In genomic region chr16:65234721-65235320, GRCh38 we compare ENCODE assay signal across 6 cellular contexts.
A peak's percentile ranks its signal among the peaks of the same experiment; 100 is the strongest.
DNase-seq lines count a peak whose midpoint lies in the region; ATAC-seq, FAIRE-seq and TF ChIP-seq lines count a peak whose summit lies in the region.
"Not testable (repeated sequence)": the region's sequence is repeated elsewhere in the genome, so short reads cannot be mapped to it uniquely, and the experiment has no call there.

No MANE protein-coding gene starts in this region.

- peaks cover 56% of the 10 kb centered on the region for H3K36me3 Mint-ChIP-seq in GM23338 (ENCODE audit: low read depth)
- H3K36me3 Mint-ChIP-seq in nephron progenitor cell (ENCODE audit: low read depth): not testable (repeated sequence)

- WGBS in H1 (ENCODE audit: extremely low coverage in 1 of 2, insufficient coverage in 1 of 2, insufficient read length in 1 of 2, insufficient replicate concordance in 2 of 2, low coverage in 1 of 2, low lambda C conversion rate in 2 of 2, missing lambda C conversion rate in 1 of 2), 2 experiments: 2% methylated on average over 16 of the region's 16 CpGs; no CpG with 5 or more reads in 1 of the 2 experiments
- WGBS in iPS DF 6.9 (ENCODE audit: insufficient coverage, insufficient read length): no CpG with 5 or more reads among the region's 16 CpGs

- CTCF ChIA-PET in H1 (lab: Charles Lee; ENCODE audit: partially characterized antibody): not testable (repeated sequence)

- H3K79me1 ChIP-seq in H1 (ENCODE audit: low read depth, low read length): not testable (repeated sequence)

- not testable (repeated sequence) for H3K9me3 Mint-ChIP-seq in GM23338, nephron progenitor cell

- H3K4me3 Mint-ChIP-seq in GM23338 (peak overlapping the region; percentile 97), nephron progenitor cell (peak overlapping the region; percentile 55)

- H3K79me2 ChIP-seq in GM23338 (replicated peaks; ENCODE audit: insufficient read depth) (peaks cover 47% of the 10 kb centered on the region), H1 (ENCODE audit: control insufficient read depth in 1 of 2, insufficient read depth in 2 of 2, low read length in 2 of 2) (peaks cover 0 to 33% of the 10 kb centered on the region in 2 experiments; a peak in 2 of 4 replicates)

- H3K27ac Mint-ChIP-seq in GM23338 (peak overlapping the region; percentile 98), nephron progenitor cell (peak overlapping the region; percentile 83)

- H4K8ac ChIP-seq in H1 (ENCODE audit: extremely low read depth, insufficient read depth, low read length): not testable (repeated sequence)

- H3K56ac ChIP-seq in H1 (replicated peaks; ENCODE audit: insufficient read length, low read depth, low read length): not testable (repeated sequence)

- not testable (repeated sequence) for TF ChIP-seq CTCF in GM23338 (conservative IDR thresholded peaks at IDR 0.05; ENCODE audit: low read depth in 2 of 2); H1 (IDR thresholded peaks at IDR 0.05; ENCODE audit: control extremely low read depth in 1 of 3, insufficient read depth in 1 of 3, low read depth in 1 of 3, low read length in 3 of 3); nephron progenitor cell (IDR thresholded peaks at IDR 0.05)

- peaks cover 20% of the 10 kb centered on the region for H3K27me3 Mint-ChIP-seq in GM23338 (ENCODE audit: insufficient read depth, low read depth, poor library complexity)
- H3K27me3 Mint-ChIP-seq in nephron progenitor cell (ENCODE audit: low read depth, poor library complexity): not testable (repeated sequence)

- H3K27ac ChIP-seq in GM23338 (ENCODE audit: low read depth): peak overlapping the region; percentile 96
- H3K27ac ChIP-seq in HUES6 (ENCODE audit: low read depth, low read length): peak overlapping the region; percentile 100
- H3K27ac ChIP-seq in H1 (ENCODE audit: low read depth, low read length): peak overlapping the region; percentile 88; the same call in 1 of the 2 replicates
- H3K27ac ChIP-seq in iPS DF 6.9 (ENCODE audit: low read length): not testable (repeated sequence)

- H2BK20ac ChIP-seq in H1 (ENCODE audit: low read length): not testable (repeated sequence)

- H3K4me1 Mint-ChIP-seq in GM23338 (peaks cover 36% of the 10 kb centered on the region), nephron progenitor cell (peaks cover 31% of the 10 kb centered on the region)

- H3K23ac ChIP-seq in H1 (ENCODE audit: insufficient read length): not testable (repeated sequence)

- not testable (repeated sequence) for H3K14ac ChIP-seq in H1 (ENCODE audit: insufficient read length)

- not testable (repeated sequence) for H3K9me2 ChIP-seq in GM23338 (ENCODE audit: insufficient read depth)

- H3F3A ChIP-seq in GM23338 (replicated peaks; ENCODE audit: low read depth): peaks cover 16% of the 10 kb centered on the region; the same call in 1 of the 2 replicates

- H3K4me1 ChIP-seq in GM23338 (ENCODE audit: insufficient read depth); iPS DF 6.9 (ENCODE audit: control insufficient read depth, insufficient read depth, low read length): not testable (repeated sequence)
- peaks cover 16% of the 10 kb centered on the region for H3K4me1 ChIP-seq in HUES6 (ENCODE audit: control insufficient read depth, insufficient read depth, low read length)
- peaks cover 7 to 12% (median 9%) of the 10 kb centered on the region in 4 experiments; a peak in 6 of 7 replicates for H3K4me1 ChIP-seq in H1 (replicated peaks in 1 of 4; ENCODE audit: control insufficient read depth in 3 of 4, insufficient read depth in 4 of 4, low read length in 3 of 4)

- DNase-seq in GM23338 (ENCODE audit: low spot score): peak; percentile 60
- DNase-seq in H1 (ENCODE audit: low read depth in 1 of 2, low spot score in 2 of 2); iPS DF 6.9 (ENCODE audit: low read depth, low spot score); nephron progenitor cell: not testable (repeated sequence)

- H3K9ac ChIP-seq in HUES6 (ENCODE audit: low read length): peak overlapping the region; percentile 99
- H3K9ac ChIP-seq in H1 (replicated peaks in 1 of 4; ENCODE audit: extremely low read depth in 1 of 4, low read depth in 3 of 4, low read length in 3 of 4): peak overlapping the region; percentile 77 to 88 (median 82)

- H4K20me1 ChIP-seq in GM23338 (replicated peaks; ENCODE audit: insufficient read depth); H1 (replicated peaks in 1 of 2; ENCODE audit: control insufficient read depth in 1 of 2, insufficient read depth in 2 of 2, low read length in 2 of 2): not testable (repeated sequence)

- not testable (repeated sequence) for H2AK5ac ChIP-seq in H1 (ENCODE audit: low read depth, low read length)

- peak; percentile 74 for ATAC-seq in GM23338

- peak overlapping the region; percentile 83 for H3K18ac ChIP-seq in H1 (ENCODE audit: extremely low read depth, low read length)

- not testable (repeated sequence) for H3K23me2 ChIP-seq in H1 (ENCODE audit: low read depth, low read length)

- not testable (repeated sequence) for H3K27me3 ChIP-seq in GM23338 (ENCODE audit: insufficient read depth); HUES6 (ENCODE audit: control insufficient read depth, insufficient read depth, low read length); H1 (replicated peaks in 1 of 4; ENCODE audit: control insufficient read depth in 3 of 4, extremely low read depth in 1 of 4, insufficient read depth in 3 of 4, low read length in 3 of 4); iPS DF 6.9 (ENCODE audit: control insufficient read depth, insufficient read depth, low read length)

- H3K4me2 ChIP-seq in GM23338 (peak overlapping the region; percentile 96), H1 (ENCODE audit: insufficient read depth in 1 of 2, low read depth in 2 of 2, low read length in 2 of 2) (peak overlapping the region; percentile 59 to 76)

- peak overlapping the region; percentile 29 for H4K5ac ChIP-seq in H1 (ENCODE audit: insufficient read length, low read depth, low read length)

- H2BK5ac ChIP-seq in H1 (ENCODE audit: low read depth, low read length): peak overlapping the region; percentile 100; the same call in 1 of the 2 replicates

- not testable (repeated sequence) for H2AFZ ChIP-seq in GM23338; H1 (ENCODE audit: low read length)

- not testable (repeated sequence) for FAIRE-seq in H1 (lab: Jason Lieb, UNC)

- H2BK12ac ChIP-seq in H1 (ENCODE audit: low read depth, low read length): not testable (repeated sequence)

- peak in 1 of 2 experiments; percentile 78; a peak in 2 of 3 replicates for TF ChIP-seq POLR2A in H1 (IDR thresholded peaks at IDR 0.05; ENCODE audit: control extremely low read depth in 1 of 2, low read depth in 2 of 2, low read length in 2 of 2)

- H3K4me3 ChIP-seq in GM23338 (peak overlapping the region; percentile 97), HUES6 (ENCODE audit: low read depth, low read length) (peak overlapping the region; percentile 82), H1 (ENCODE audit: extremely low read depth in 1 of 4, insufficient read depth in 2 of 4, low read depth in 3 of 4, low read length in 4 of 4) (peak overlapping the region; percentile 67 to 89 (median 70)), iPS DF 6.9 (ENCODE audit: low read length) (peak overlapping the region; percentile 73; the same call in 1 of the 2 replicates), iPS-18c (ENCODE audit: insufficient read depth, low read depth, low read length) (peak overlapping the region; percentile 67)

- not testable (repeated sequence) for TF ChIP-seq RAD21 in H1 (IDR thresholded peaks at IDR 0.05 in 1 of 2, conservative IDR thresholded peaks at IDR 0.05 in 1 of 2; ENCODE audit: low read depth in 2 of 2, low read length in 2 of 2)

- not testable (repeated sequence) for H3K9me3 ChIP-seq in HUES6 (ENCODE audit: control insufficient read depth, insufficient read depth, low read depth, low read length); H1 (ENCODE audit: insufficient read depth in 2 of 2, low read depth in 1 of 2, low read length in 1 of 2); iPS DF 6.9 (ENCODE audit: control insufficient read depth, insufficient read depth, low read length); iPS-18c (ENCODE audit: control insufficient read depth, insufficient read depth, low read length)

- H2BK120ac ChIP-seq in H1 (replicated peaks; ENCODE audit: low read depth, low read length): not testable (repeated sequence)

- H3K36me3 ChIP-seq in GM23338 (ENCODE audit: insufficient read depth); H1 (ENCODE audit: control insufficient read depth in 2 of 4, insufficient read depth in 4 of 4, low read length in 3 of 4); iPS DF 6.9 (ENCODE audit: control insufficient read depth, insufficient read depth, low read length): not testable (repeated sequence)
- peaks cover 18% of the 10 kb centered on the region for H3K36me3 ChIP-seq in HUES6 (ENCODE audit: control insufficient read depth, insufficient read depth, low read length)

- POLR2A ChIA-PET in H1 (lab: Charles Lee; ENCODE audit: partially characterized antibody): interaction anchor here (1.1 to 3.6 kb wide), 4 partner anchors 10 to 245 kb away, joined by 3 to 40 read pairs (median 10); no protein-coding TSS in a partner anchor

- not testable (repeated sequence) for H4K91ac ChIP-seq in H1 (replicated peaks; ENCODE audit: insufficient read length, low read length)

- H2BK15ac ChIP-seq in H1 (ENCODE audit: low read length): not testable (repeated sequence)

- TF ChIP-seq EP300 in H1 (IDR thresholded peaks at IDR 0.05; ENCODE audit: borderline replicate concordance in 1 of 2, low read depth in 2 of 2, low read length in 2 of 2): not testable (repeated sequence)

- H3K4ac ChIP-seq in H1 (replicated peaks; ENCODE audit: insufficient read length, low read depth, low read length): not testable (repeated sequence)

TF ChIP-seq in GM23338, 12 proteins besides CTCF, POLR2A, EP300 and RAD21:
- TF ChIP-seq NANOG (IDR thresholded peaks at IDR 0.05; ENCODE audit: borderline replicate concordance): peak; percentile 87
- TF ChIP-seq POLR2AphosphoS5 (IDR thresholded peaks at IDR 0.05; ENCODE audit: low read depth): peak; percentile 39; the same call in 1 of the 2 replicates

TF ChIP-seq in H1, 55 proteins besides CTCF, POLR2A, EP300 and RAD21:
- TF ChIP-seq POLR2AphosphoS5 (IDR thresholded peaks at IDR 0.05; ENCODE audit: low read depth, low read length) (peak; percentile 26; the same call in 1 of the 2 replicates), TBP (IDR thresholded peaks at IDR 0.05; ENCODE audit: low read depth, low read length) (peak; percentile 67), SIN3A (conservative IDR thresholded peaks at IDR 0.05 in 1 of 2, IDR thresholded peaks at IDR 0.05 in 1 of 2; ENCODE audit: low read depth in 1 of 2, low read length in 2 of 2) (peak in 1 of 2 experiments; percentile 42; a peak in 1 of 4 replicates), TAF1 (IDR thresholded peaks at IDR 0.05; ENCODE audit: low read depth, low read length) (peak; percentile 55; the same call in 1 of the 2 replicates), YY1 (IDR thresholded peaks at IDR 0.05; ENCODE audit: low read depth, low read length) (0 out of 2 replicates have a peak, but pooled peaks have one; percentile 17)
